In genomic region chr12:56021882-56022497, GRCh38 we compare ENCODE assay signal across 9 cellular contexts. TPM values are rescaled to one million over a fixed set of nuclear protein-coding genes. Genes with fewer than 3 reads are reported as not detected.
A peak's percentile ranks its signal among the peaks of the same experiment; 100 is the strongest.
DNase-seq lines count a peak whose midpoint lies in the region; ATAC-seq and TF ChIP-seq lines count a peak whose summit lies in the region.
"Had no signal": no experiment of that assay in that cellular context is flagged by ENCODE, and none has a peak within 500 bp of the region (broad histone marks: within the 10 kb centered on the region; RNA-seq: fewer than 3 reads in every experiment).

No MANE protein-coding gene starts in this region.

- no peak for DNase-seq in CD4-positive, alpha-beta T cell
- DNase-seq in T-cell (no peak), osteocyte (ENCODE audit: extremely low spot score, unreplicated experiment) (no peak), putamen (ENCODE audit: low spot score) (no peak), NCI-H1092 (lab: John Stamatoyannopoulos, UW) (no peak), occipital lobe (lab: John Stamatoyannopoulos, UW) (no peak)
- DNase-seq: pancreas had no signal

- CTCF ChIA-PET in CD4-positive, alpha-beta T cell (lab: Charles Lee), result interaction anchor here (0.7 to 1.9 kb wide), 3 partner anchors 8 to 283 kb away, joined by 3 to 5 read pairs (median 4); no protein-coding TSS in a partner anchor
- CTCF ChIA-PET in T-cell (lab: Charles Lee), result no interaction called here

- ATAC-seq in CD4-positive, alpha-beta T cell (ENCODE audit: poor library complexity), result peak; percentile 28
- ATAC-seq in T-cell (replicated peaks in 1 of 4) (peak in 1 of 4 experiments; percentile 40), HG03108 (IDR thresholded peaks at IDR 0.05; ENCODE audit: unreplicated experiment) (no peak)

- H3K4me1 Mint-ChIP-seq in CD4-positive, alpha-beta T cell (ENCODE audit: low read depth), result peaks cover 24% of the 10 kb centered on the region
- H3K4me1 Mint-ChIP-seq in T-cell (peaks cover 20 to 34% (median 26%) of the 10 kb centered on the region in 3 donors), osteocyte (ENCODE audit: unreplicated experiment) (peaks cover 16% of the 10 kb centered on the region)

- no peaks in the 10 kb centered on the region for H3K36me3 ChIP-seq in endocrine pancreas (ENCODE audit: control insufficient read depth, insufficient read depth, low read length)
- H3K36me3 ChIP-seq: pancreas had no signal

- H3K4me1 ChIP-seq in endocrine pancreas (ENCODE audit: control insufficient read depth, insufficient read depth, low read length), result peaks cover 3% of the 10 kb centered on the region
- H3K4me1 ChIP-seq: pancreas had no signal

- H3K9me3 Mint-ChIP-seq in CD4-positive, alpha-beta T cell, result no peaks in the 10 kb centered on the region
- H3K9me3 Mint-ChIP-seq in T-cell (no peaks in the 10 kb centered on the region), osteocyte (ENCODE audit: unreplicated experiment) (no peaks in the 10 kb centered on the region)

- intact Hi-C loops in CD4-positive, alpha-beta T cell (cut with DNase I, micrococcal nuclease), result no loop called here

- peak overlapping the region; percentile 35 for H3K9ac ChIP-seq in endocrine pancreas (ENCODE audit: control insufficient read depth, insufficient read depth, low read length)

- H3K27me3 ChIP-seq in CD4-positive, alpha-beta T cell (ENCODE audit: control insufficient read depth, insufficient read depth, low read length), result no peaks in the 10 kb centered on the region
- H3K27me3 ChIP-seq in endocrine pancreas (ENCODE audit: control insufficient read depth, insufficient read depth, low read length), result no peaks in the 10 kb centered on the region
- H3K27me3 ChIP-seq: pancreas had no signal

- POLR2A ChIA-PET in CD4-positive, alpha-beta T cell (lab: Charles Lee), result interaction anchor here (1.0 to 1.6 kb wide), 6 partner anchors 15 to 204 kb away, joined by 3 to 5 read pairs (median 4); partner anchors contain the start of genes DNAJC14, ORMDL2, PA2G4 and RAB5B
- POLR2A ChIA-PET in T-cell (lab: Charles Lee), result no interaction called here

- H3K27ac Mint-ChIP-seq in CD4-positive, alpha-beta T cell, result peak overlapping the region; percentile 75
- peak overlapping the region; percentile 93 to 95 for H3K27ac Mint-ChIP-seq in T-cell
- H3K27ac Mint-ChIP-seq in osteocyte (ENCODE audit: unreplicated experiment), result peak overlapping the region; percentile 56

- no peak overlapping the region for H3K27ac ChIP-seq in CD4-positive, alpha-beta T cell (ENCODE audit: low read depth, low read length)
- H3K27ac ChIP-seq: pancreas had no signal

- peak overlapping the region; percentile 32 for H3K4me3 ChIP-seq in endocrine pancreas (ENCODE audit: control insufficient read depth, insufficient read depth, low read length)
- H3K4me3 ChIP-seq: pancreas had no signal

- TF ChIP-seq CTCF in CD4-positive, alpha-beta T cell (IDR thresholded peaks at IDR 0.05), result no peak
- no peak for TF ChIP-seq CTCF in osteocyte (IDR thresholded peaks at IDR 0.05)

- peak overlapping the region; percentile 87 for H3K4me3 Mint-ChIP-seq in CD4-positive, alpha-beta T cell
- H3K4me3 Mint-ChIP-seq in T-cell (peak overlapping the region; percentile 82 to 97 (median 89)), osteocyte (ENCODE audit: unreplicated experiment) (peak overlapping the region; percentile 14)

- H3K9me3 ChIP-seq in CD4-positive, alpha-beta T cell (ENCODE audit: control insufficient read depth, low read length), result no peaks in the 10 kb centered on the region
- no peaks in the 10 kb centered on the region for H3K9me3 ChIP-seq in endocrine pancreas (ENCODE audit: control insufficient read depth, low read length)
- H3K9me3 ChIP-seq: pancreas had no signal

- peaks cover 16% of the 10 kb centered on the region for H3K36me3 Mint-ChIP-seq in CD4-positive, alpha-beta T cell (ENCODE audit: low read depth)
- peaks cover 7% of the 10 kb centered on the region for H3K36me3 Mint-ChIP-seq in T-cell
- peaks cover 4% of the 10 kb centered on the region for H3K36me3 Mint-ChIP-seq in osteocyte (ENCODE audit: unreplicated experiment)

- H3K27me3 Mint-ChIP-seq in CD4-positive, alpha-beta T cell, result no peaks in the 10 kb centered on the region
- H3K27me3 Mint-ChIP-seq in T-cell (no peaks in the 10 kb centered on the region), osteocyte (ENCODE audit: unreplicated experiment) (no peaks in the 10 kb centered on the region)

RNA-seq across cellular contexts. Expression of gene IKZF4, which starts 1.1 kb away (rescaled TPM):
- total RNA-seq in CD4-positive, alpha-beta T cell, result 1 to 10 TPM; 2.5 to 5.0 TPM
- total RNA-seq in T-cell, result 10 to 100 TPM in 3 of 5 donors, 1 to 10 TPM in 2; 6.1 to 14.9 (median 13.2) TPM
- total RNA-seq in osteocyte, result 8.2 and 10.6 TPM in 2 replicates
- total RNA-seq in occipital lobe, result 5.5 TPM

RNA-seq across cellular contexts. Expression of gene RPS26, which starts 19.7 kb away (rescaled TPM):
- total RNA-seq in CD4-positive, alpha-beta T cell, result 100 to 1,000 TPM; 118 to 126 TPM
- total RNA-seq in T-cell, result 100 to 1,000 TPM in 1 of 5 donors, 10 to 100 TPM in 4; 30.3 to 141 (median 49.9) TPM
- total RNA-seq in osteocyte, result 25.0 and 25.3 TPM in 2 replicates
- total RNA-seq in occipital lobe, result 61.3 TPM

RNA-seq across cellular contexts. Expression of gene SUOX, which starts 24.9 kb away (rescaled TPM):
- total RNA-seq in CD4-positive, alpha-beta T cell, result 1 to 10 TPM in 1 of 2 experiments, under 1 TPM in 1; 0.82 to 1.2 TPM
- total RNA-seq in T-cell (1 to 10 TPM; 2.6 to 7.3 (median 3.2) TPM), osteocyte (16.2 and 19.4 TPM in 2 replicates), occipital lobe (8.3 TPM)

RNA-seq across cellular contexts. Expression of gene RAB5B, which starts 48.1 kb away (rescaled TPM):
- total RNA-seq in CD4-positive, alpha-beta T cell, result 10 to 100 TPM; 21.6 to 27.4 TPM
- total RNA-seq in T-cell (10 to 100 TPM; 58.6 to 99.8 (median 85.7) TPM), osteocyte (126 and 134 TPM in 2 replicates), occipital lobe (37.4 TPM)

RNA-seq across cellular contexts. Expression of gene CDK2, which starts 55.4 kb away (rescaled TPM):
- 10 to 100 TPM; 15.8 to 16.0 TPM for total RNA-seq in CD4-positive, alpha-beta T cell
- total RNA-seq in T-cell (10 to 100 TPM; 17.8 to 32.3 (median 23.3) TPM), osteocyte (27.3 and 29.6 TPM in 2 replicates), occipital lobe (6.7 TPM)

Comparison
In these comparisons a context has a peak if more than half of its experiments do, and no peak if none do; other contexts are left out.
1. H3K4me3 Mint-ChIP-seq: peak in every context shown above with its lines; median percentile 89 in T-cell; 87 in CD4-positive, alpha-beta T cell; 14 in osteocyte.